1 cellular context compared by ENCODE assay signal in the genomic region with DNA sequence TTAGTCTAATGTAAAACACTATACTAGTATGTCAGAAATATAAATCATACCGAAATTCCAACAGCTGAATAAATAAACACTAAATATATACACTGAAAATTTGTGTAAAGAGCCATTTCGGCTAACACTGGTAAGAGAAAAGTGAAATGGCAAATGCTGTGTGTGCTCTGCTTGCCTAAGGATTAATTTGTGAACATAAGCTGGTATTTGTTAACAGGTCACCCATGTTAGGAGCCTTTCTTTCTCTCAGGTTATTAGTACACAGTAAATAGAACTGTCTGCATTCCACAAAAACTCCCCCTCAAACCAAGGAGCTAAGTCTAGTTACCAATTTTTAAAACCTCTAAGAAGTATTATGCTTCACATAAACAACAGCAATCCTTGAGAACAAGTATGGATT.
A peak's percentile ranks its signal among the peaks of the same experiment; 100 is the strongest.
TF ChIP-seq lines count a peak whose summit lies in the region.

No MANE protein-coding gene starts in this region.

TF ChIP-seq in HepG2, 621 proteins besides CTCF, POLR2A, EP300 and RAD21 (continued from another document and continues in another):
- TF ChIP-seq, protein P1, sequence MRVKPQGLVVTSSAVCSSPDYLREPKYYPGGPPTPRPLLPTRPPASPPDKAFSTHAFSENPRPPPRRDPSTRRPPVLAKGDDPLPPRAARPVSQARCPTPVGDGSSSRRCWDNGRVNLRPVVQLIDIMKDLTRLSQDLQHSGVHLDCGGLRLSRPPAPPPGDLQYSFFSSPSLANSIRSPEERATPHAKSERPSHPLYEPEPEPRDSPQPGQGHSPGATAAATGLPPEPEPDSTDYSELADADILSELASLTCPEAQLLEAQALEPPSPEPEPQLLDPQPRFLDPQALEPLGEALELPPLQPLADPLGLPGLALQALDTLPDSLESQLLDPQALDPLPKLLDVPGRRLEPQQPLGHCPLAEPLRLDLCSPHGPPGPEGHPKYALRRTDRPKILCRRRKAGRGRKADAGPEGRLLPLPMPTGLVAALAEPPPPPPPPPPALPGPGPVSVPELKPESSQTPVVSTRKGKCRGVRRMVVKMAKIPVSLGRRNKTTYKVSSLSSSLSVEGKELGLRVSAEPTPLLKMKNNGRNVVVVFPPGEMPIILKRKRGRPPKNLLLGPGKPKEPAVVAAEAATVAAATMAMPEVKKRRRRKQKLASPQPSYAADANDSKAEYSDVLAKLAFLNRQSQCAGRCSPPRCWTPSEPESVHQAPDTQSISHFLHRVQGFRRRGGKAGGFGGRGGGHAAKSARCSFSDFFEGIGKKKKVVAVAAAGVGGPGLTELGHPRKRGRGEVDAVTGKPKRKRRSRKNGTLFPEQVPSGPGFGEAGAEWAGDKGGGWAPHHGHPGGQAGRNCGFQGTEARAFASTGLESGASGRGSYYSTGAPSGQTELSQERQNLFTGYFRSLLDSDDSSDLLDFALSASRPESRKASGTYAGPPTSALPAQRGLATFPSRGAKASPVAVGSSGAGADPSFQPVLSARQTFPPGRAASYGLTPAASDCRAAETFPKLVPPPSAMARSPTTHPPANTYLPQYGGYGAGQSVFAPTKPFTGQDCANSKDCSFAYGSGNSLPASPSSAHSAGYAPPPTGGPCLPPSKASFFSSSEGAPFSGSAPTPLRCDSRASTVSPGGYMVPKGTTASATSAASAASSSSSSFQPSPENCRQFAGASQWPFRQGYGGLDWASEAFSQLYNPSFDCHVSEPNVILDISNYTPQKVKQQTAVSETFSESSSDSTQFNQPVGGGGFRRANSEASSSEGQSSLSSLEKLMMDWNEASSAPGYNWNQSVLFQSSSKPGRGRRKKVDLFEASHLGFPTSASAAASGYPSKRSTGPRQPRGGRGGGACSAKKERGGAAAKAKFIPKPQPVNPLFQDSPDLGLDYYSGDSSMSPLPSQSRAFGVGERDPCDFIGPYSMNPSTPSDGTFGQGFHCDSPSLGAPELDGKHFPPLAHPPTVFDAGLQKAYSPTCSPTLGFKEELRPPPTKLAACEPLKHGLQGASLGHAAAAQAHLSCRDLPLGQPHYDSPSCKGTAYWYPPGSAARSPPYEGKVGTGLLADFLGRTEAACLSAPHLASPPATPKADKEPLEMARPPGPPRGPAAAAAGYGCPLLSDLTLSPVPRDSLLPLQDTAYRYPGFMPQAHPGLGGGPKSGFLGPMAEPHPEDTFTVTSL (CRISPR knock-in tag; IDR thresholded peaks at IDR 0.05; ENCODE audit: borderline replicate concordance), result peak; percentile 32; the same call in 1 of the 2 replicates
- TF ChIP-seq BHLHE40 (IDR thresholded peaks at IDR 0.05; ENCODE audit: low read length), result no peak
- TF ChIP-seq ZNF549 (CRISPR knock-in tag; IDR thresholded peaks at IDR 0.05), result no peak
- TF ChIP-seq ZMAT3 (CRISPR knock-in tag; conservative IDR thresholded peaks at IDR 0.05), result no peak
- no peak for TF ChIP-seq ZNF432 (CRISPR knock-in tag; IDR thresholded peaks at IDR 0.05; ENCODE audit: borderline replicate concordance)
- TF ChIP-seq, protein P2, sequence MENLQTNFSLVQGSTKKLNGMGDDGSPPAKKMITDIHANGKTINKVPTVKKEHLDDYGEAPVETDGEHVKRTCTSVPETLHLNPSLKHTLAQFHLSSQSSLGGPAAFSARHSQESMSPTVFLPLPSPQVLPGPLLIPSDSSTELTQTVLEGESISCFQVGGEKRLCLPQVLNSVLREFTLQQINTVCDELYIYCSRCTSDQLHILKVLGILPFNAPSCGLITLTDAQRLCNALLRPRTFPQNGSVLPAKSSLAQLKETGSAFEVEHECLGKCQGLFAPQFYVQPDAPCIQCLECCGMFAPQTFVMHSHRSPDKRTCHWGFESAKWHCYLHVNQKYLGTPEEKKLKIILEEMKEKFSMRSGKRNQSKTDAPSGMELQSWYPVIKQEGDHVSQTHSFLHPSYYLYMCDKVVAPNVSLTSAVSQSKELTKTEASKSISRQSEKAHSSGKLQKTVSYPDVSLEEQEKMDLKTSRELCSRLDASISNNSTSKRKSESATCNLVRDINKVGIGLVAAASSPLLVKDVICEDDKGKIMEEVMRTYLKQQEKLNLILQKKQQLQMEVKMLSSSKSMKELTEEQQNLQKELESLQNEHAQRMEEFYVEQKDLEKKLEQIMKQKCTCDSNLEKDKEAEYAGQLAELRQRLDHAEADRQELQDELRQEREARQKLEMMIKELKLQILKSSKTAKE (CRISPR knock-in tag; IDR thresholded peaks at IDR 0.05; ENCODE audit: borderline replicate concordance), result peak; percentile 49; the same call in 1 of the 2 replicates
- no peak for TF ChIP-seq ZNF737 (CRISPR knock-in tag; IDR thresholded peaks at IDR 0.05; ENCODE audit: borderline replicate concordance)
- TF ChIP-seq, protein P3, sequence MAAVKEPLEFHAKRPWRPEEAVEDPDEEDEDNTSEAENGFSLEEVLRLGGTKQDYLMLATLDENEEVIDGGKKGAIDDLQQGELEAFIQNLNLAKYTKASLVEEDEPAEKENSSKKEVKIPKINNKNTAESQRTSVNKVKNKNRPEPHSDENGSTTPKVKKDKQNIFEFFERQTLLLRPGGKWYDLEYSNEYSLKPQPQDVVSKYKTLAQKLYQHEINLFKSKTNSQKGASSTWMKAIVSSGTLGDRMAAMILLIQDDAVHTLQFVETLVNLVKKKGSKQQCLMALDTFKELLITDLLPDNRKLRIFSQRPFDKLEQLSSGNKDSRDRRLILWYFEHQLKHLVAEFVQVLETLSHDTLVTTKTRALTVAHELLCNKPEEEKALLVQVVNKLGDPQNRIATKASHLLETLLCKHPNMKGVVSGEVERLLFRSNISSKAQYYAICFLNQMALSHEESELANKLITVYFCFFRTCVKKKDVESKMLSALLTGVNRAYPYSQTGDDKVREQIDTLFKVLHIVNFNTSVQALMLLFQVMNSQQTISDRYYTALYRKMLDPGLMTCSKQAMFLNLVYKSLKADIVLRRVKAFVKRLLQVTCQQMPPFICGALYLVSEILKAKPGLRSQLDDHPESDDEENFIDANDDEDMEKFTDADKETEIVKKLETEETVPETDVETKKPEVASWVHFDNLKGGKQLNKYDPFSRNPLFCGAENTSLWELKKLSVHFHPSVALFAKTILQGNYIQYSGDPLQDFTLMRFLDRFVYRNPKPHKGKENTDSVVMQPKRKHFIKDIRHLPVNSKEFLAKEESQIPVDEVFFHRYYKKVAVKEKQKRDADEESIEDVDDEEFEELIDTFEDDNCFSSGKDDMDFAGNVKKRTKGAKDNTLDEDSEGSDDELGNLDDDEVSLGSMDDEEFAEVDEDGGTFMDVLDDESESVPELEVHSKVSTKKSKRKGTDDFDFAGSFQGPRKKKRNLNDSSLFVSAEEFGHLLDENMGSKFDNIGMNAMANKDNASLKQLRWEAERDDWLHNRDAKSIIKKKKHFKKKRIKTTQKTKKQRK (IDR thresholded peaks at IDR 0.05; ENCODE audit: low read length), result no peak
- TF ChIP-seq KLF16 (CRISPR knock-in tag; IDR thresholded peaks at IDR 0.05), result no peak
- peak; percentile 79 for TF ChIP-seq SKI (IDR thresholded peaks at IDR 0.05; ENCODE audit: partially characterized antibody)
- TF ChIP-seq NR2F6 (IDR thresholded peaks at IDR 0.05), result peak; percentile 64
- TF ChIP-seq NR2F6 (CRISPR knock-in tag; IDR thresholded peaks at IDR 0.05), result peak; percentile 66
- TF ChIP-seq IRF2 (CRISPR knock-in tag; IDR thresholded peaks at IDR 0.05), result 0 out of 2 replicates have a peak, but pooled peaks have one; percentile 26
- TF ChIP-seq, protein P4, sequence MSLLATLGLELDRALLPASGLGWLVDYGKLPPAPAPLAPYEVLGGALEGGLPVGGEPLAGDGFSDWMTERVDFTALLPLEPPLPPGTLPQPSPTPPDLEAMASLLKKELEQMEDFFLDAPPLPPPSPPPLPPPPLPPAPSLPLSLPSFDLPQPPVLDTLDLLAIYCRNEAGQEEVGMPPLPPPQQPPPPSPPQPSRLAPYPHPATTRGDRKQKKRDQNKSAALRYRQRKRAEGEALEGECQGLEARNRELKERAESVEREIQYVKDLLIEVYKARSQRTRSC (CRISPR knock-in tag; IDR thresholded peaks at IDR 0.05; ENCODE audit: low read depth), result no peak
- peak; percentile 63 for TF ChIP-seq RARA (CRISPR knock-in tag; IDR thresholded peaks at IDR 0.05)
- TF ChIP-seq, protein P5, sequence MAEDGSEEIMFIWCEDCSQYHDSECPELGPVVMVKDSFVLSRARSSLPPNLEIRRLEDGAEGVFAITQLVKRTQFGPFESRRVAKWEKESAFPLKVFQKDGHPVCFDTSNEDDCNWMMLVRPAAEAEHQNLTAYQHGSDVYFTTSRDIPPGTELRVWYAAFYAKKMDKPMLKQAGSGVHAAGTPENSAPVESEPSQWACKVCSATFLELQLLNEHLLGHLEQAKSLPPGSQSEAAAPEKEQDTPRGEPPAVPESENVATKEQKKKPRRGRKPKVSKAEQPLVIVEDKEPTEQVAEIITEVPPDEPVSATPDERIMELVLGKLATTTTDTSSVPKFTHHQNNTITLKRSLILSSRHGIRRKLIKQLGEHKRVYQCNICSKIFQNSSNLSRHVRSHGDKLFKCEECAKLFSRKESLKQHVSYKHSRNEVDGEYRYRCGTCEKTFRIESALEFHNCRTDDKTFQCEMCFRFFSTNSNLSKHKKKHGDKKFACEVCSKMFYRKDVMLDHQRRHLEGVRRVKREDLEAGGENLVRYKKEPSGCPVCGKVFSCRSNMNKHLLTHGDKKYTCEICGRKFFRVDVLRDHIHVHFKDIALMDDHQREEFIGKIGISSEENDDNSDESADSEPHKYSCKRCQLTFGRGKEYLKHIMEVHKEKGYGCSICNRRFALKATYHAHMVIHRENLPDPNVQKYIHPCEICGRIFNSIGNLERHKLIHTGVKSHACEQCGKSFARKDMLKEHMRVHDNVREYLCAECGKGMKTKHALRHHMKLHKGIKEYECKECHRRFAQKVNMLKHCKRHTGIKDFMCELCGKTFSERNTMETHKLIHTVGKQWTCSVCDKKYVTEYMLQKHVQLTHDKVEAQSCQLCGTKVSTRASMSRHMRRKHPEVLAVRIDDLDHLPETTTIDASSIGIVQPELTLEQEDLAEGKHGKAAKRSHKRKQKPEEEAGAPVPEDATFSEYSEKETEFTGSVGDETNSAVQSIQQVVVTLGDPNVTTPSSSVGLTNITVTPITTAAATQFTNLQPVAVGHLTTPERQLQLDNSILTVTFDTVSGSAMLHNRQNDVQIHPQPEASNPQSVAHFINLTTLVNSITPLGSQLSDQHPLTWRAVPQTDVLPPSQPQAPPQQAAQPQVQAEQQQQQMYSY (CRISPR knock-in tag; IDR thresholded peaks at IDR 0.05), result no peak
- TF ChIP-seq NR2F2 (IDR thresholded peaks at IDR 0.05; ENCODE audit: borderline replicate concordance, low read depth), result peak; percentile 57
- TF ChIP-seq ZFP41 (CRISPR knock-in tag; IDR thresholded peaks at IDR 0.05; ENCODE audit: borderline replicate concordance), result no peak
- TF ChIP-seq, protein P6, sequence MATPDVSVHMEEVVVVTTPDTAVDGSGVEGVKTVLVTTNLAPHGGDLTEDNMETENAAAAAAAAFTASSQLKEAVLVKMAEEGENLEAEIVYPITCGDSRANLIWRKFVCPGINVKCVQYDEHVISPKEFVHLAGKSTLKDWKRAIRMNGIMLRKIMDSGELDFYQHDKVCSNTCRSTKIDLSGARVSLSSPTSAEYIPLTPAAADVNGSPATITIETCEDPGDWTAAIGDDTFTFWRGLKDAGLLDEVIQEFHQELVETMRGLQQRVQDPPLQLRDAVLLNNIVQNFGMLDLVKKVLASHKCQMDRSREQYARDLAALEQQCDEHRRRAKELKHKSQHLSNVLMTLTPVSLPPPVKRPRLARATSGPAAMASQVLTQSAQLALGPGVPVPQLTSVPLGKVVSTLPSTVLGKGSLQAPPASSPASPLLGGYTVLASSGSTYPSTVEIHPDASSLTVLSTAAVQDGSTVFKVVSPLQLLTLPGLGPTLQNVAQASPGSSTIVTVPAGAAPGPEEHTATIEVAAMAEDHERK (CRISPR knock-in tag; IDR thresholded peaks at IDR 0.05; ENCODE audit: low read depth), result no peak
- TF ChIP-seq FOXJ3 (CRISPR knock-in tag; IDR thresholded peaks at IDR 0.05; ENCODE audit: borderline replicate concordance), result peak; percentile 41; the same call in 1 of the 2 replicates
- TF ChIP-seq NCOA2 (CRISPR knock-in tag; IDR thresholded peaks at IDR 0.05), result peak; percentile 50; the same call in 1 of the 2 replicates
- 0 out of 2 replicates have a peak, but pooled peaks have one; percentile 31 for TF ChIP-seq KDM6A (CRISPR knock-in tag; IDR thresholded peaks at IDR 0.05; ENCODE audit: low read depth)
- TF ChIP-seq TEAD3 (CRISPR knock-in tag; optimal IDR thresholded peaks at IDR 0.05; ENCODE audit: borderline replicate concordance), result peak; percentile 59
- TF ChIP-seq, protein P7, sequence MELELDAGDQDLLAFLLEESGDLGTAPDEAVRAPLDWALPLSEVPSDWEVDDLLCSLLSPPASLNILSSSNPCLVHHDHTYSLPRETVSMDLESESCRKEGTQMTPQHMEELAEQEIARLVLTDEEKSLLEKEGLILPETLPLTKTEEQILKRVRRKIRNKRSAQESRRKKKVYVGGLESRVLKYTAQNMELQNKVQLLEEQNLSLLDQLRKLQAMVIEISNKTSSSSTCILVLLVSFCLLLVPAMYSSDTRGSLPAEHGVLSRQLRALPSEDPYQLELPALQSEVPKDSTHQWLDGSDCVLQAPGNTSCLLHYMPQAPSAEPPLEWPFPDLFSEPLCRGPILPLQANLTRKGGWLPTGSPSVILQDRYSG (CRISPR knock-in tag; IDR thresholded peaks at IDR 0.05), result no peak
- TF ChIP-seq HMG20A (CRISPR knock-in tag; IDR thresholded peaks at IDR 0.05; ENCODE audit: borderline replicate concordance), result peak; percentile 78; the same call in 1 of the 2 replicates
- TF ChIP-seq, protein P8, sequence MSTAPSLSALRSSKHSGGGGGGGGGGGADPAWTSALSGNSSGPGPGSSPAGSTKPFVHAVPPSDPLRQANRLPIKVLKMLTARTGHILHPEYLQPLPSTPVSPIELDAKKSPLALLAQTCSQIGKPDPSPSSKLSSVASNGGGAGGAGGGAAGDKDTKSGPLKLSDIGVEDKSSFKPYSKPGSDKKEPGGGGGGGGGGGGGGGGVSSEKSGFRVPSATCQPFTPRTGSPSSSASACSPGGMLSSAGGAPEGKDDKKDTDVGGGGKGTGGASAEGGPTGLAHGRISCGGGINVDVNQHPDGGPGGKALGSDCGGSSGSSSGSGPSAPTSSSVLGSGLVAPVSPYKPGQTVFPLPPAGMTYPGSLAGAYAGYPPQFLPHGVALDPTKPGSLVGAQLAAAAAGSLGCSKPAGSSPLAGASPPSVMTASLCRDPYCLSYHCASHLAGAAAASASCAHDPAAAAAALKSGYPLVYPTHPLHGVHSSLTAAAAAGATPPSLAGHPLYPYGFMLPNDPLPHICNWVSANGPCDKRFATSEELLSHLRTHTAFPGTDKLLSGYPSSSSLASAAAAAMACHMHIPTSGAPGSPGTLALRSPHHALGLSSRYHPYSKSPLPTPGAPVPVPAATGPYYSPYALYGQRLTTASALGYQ (CRISPR knock-in tag; IDR thresholded peaks at IDR 0.05), result peak; percentile 72; the same call in 1 of the 2 replicates
- peak; percentile 22; the same call in 1 of the 2 replicates for TF ChIP-seq TCF7 (IDR thresholded peaks at IDR 0.05; ENCODE audit: low read depth)
- peak; percentile 38; the same call in 1 of the 2 replicates for TF ChIP-seq HNF4A (CRISPR knock-in tag; IDR thresholded peaks at IDR 0.05)
- TF ChIP-seq PPARG (CRISPR knock-in tag; conservative IDR thresholded peaks at IDR 0.05), result peak; percentile 60
- peak; percentile 81 for TF ChIP-seq SOX5 (CRISPR knock-in tag; IDR thresholded peaks at IDR 0.05; ENCODE audit: borderline replicate concordance)
